Comparison of ENCODE assay signal across 8 cellular contexts in the genomic region with DNA sequence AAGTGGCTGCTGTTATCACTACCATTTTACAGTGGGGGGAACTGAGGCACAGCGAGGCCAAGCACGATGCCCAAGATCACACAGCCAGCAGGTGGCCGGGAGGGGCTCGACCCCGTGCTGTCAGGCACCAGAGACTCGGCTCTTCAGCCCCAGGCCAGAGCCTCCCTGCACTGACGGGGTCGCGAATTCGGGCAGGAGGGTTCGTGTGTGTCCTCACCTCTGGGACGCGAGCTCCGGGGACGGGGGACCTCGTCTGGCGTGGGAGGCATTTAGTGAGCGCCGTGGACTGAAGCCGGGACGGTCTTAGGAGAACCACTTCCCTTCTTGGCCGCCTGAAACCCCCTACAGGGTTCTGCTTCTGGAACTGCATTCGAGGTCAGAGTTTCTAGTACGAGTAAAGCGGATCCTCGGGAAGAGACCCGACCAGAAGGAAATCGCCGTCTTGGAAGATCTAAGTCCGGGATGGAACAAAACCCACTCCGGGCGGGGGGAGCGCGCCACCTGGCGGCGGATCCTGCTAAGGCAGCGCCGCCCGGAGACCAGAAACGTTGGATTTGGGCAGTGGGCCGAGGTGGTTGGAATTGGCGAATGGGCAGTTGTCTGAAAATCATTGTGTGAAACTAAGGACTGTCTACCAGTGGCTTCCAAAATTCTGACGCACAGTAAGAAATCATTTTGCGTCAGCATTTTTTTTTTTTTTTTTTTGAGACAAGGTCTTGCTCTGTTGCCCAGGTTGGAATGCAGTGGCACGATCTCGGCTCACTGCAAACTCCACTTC. TPM values are rescaled to one million over a fixed set of nuclear protein-coding genes. Genes with fewer than 3 reads are reported as not detected.
A peak's percentile ranks its signal among the peaks of the same experiment; 100 is the strongest.
DNase-seq lines count a peak whose midpoint lies in the region; ATAC-seq and TF ChIP-seq lines count a peak whose summit lies in the region.

No MANE protein-coding gene starts in this region.

- DNase-seq in Daoy (ENCODE audit: low read depth) (peak; percentile 84), LoVo (ENCODE audit: low spot score) (peak; percentile 76), SW480 (ENCODE audit: low spot score) (peak; percentile 56), cardiac septum (ENCODE audit: low spot score) (peak; percentile 91), ovary (peak; percentile 73 to 89 (median 86)), type B pancreatic cell (ENCODE audit: extremely low spot score, unreplicated experiment) (peak; percentile 89)
- DNase-seq in activated naive CD8-positive, alpha-beta T cell treated with anti-CD3 and anti-CD28 coated beads, Interleukin-2, amount 50 U/mL, for 16 hours (ENCODE audit: low read depth, low spot score), result peak; percentile 28

- intact Hi-C loops in cardiac septum (cut with DNase I), result loop anchor here (1.0 kb wide), 1 partner anchor 22 kb away; no protein-coding TSS in a partner anchor
- intact Hi-C loops in ovary (cut with DNase I), result no loop called here

- TF ChIP-seq POLR2A in ovary (IDR thresholded peaks at IDR 0.05), result no peak

- no peaks in the 10 kb centered on the region for H3K36me3 ChIP-seq in ovary

- peak; percentile 83 to 95 (median 88) for TF ChIP-seq CTCF in ovary (IDR thresholded peaks at IDR 0.05)
- TF ChIP-seq CTCF in type B pancreatic cell (conservative IDR thresholded peaks at IDR 0.05), result peak; percentile 98

- peak overlapping the region; percentile 43 for H3K4me3 ChIP-seq in ovary

- no peaks in the 10 kb centered on the region for H3K9me3 ChIP-seq in ovary

- H3K27me3 Mint-ChIP-seq in type B pancreatic cell, result peaks cover 7% of the 10 kb centered on the region

- no peak overlapping the region for H3K27ac Mint-ChIP-seq in type B pancreatic cell

- no peaks in the 10 kb centered on the region for H3K27me3 ChIP-seq in ovary

- no peak for ATAC-seq in HG03342 (IDR thresholded peaks at IDR 0.05; ENCODE audit: unreplicated experiment)

- no peak for TF ChIP-seq EP300 in ovary (IDR thresholded peaks at IDR 0.05)

- peaks cover 12% of the 10 kb centered on the region for H3K36me3 Mint-ChIP-seq in type B pancreatic cell

- H3K9me3 Mint-ChIP-seq in type B pancreatic cell, result peaks cover 7% of the 10 kb centered on the region

- H3K4me1 Mint-ChIP-seq in type B pancreatic cell (ENCODE audit: unreplicated experiment), result no peaks in the 10 kb centered on the region

- no peak overlapping the region for H3K27ac ChIP-seq in ovary

- no peaks in the 10 kb centered on the region for H3K4me1 ChIP-seq in ovary (ENCODE audit: insufficient read depth)

- 3 to 4% (median 3%) methylated on average over 40 to 46 of the region's 46 CpGs for WGBS in ovary, 3 donors

- peak overlapping the region; percentile 87 for H3K4me3 Mint-ChIP-seq in type B pancreatic cell

RNA-seq across cellular contexts. Expression of a gene that starts 21.2 kb away (rescaled TPM):
- 0.54 and 1.2 TPM in 2 replicates for total RNA-seq in Daoy (2014; rRNA removed; shearing (Covaris generic))
- total RNA-seq in cardiac septum (0.35 TPM), ovary (under 1 TPM in 5 of 7 donors, not detected in 2; 0.20 to 0.71 (median 0.67) TPM), type B pancreatic cell (ENCODE audit: low replicate concordance) (1.5 and 7.4 TPM in 2 replicates)
- polyA plus RNA-seq in ovary, result 1 to 10 TPM in 1 of 2 donors, under 1 TPM in 1; 0.19 to 1.1 TPM

RNA-seq across cellular contexts. Expression of a gene that starts 34.2 kb away (rescaled TPM):
- 36.2 and 54.6 TPM in 2 replicates for total RNA-seq in Daoy (2014; rRNA removed; shearing (Covaris generic))
- total RNA-seq in cardiac septum, result 47.3 TPM
- 100 to 1,000 TPM in 5 of 7 donors, 10 to 100 TPM in 2; 23.2 to 148 (median 120) TPM for total RNA-seq in ovary
- polyA plus RNA-seq in ovary, result 100 to 1,000 TPM in 1 of 2 donors, 10 to 100 TPM in 1; 92.5 to 163 TPM
- total RNA-seq in type B pancreatic cell (ENCODE audit: low replicate concordance), result 3.8 and 47.8 TPM in 2 replicates

RNA-seq across cellular contexts. Expression of a gene that starts 35.4 kb away (rescaled TPM):
- 13.2 and 14.2 TPM in 2 replicates for total RNA-seq in Daoy (2014; rRNA removed; shearing (Covaris generic))
- total RNA-seq in cardiac septum, result 26.1 TPM
- 10 to 100 TPM; 10.0 to 36.0 (median 24.9) TPM for total RNA-seq in ovary
- polyA plus RNA-seq in ovary, result 10 to 100 TPM; 20.8 to 48.0 TPM
- 21.9 and 50.4 TPM in 2 replicates for total RNA-seq in type B pancreatic cell (ENCODE audit: low replicate concordance)

Comparison
In these comparisons a context has a peak if more than half of its experiments do, and no peak if none do; other contexts are left out.
1. DNase-seq: peak in every context shown above with its lines; median percentile 91 in cardiac septum; 89 in type B pancreatic cell; 86 in ovary; 84 in Daoy; 76 in LoVo; 56 in SW480; 28 in activated naive CD8-positive, alpha-beta T cell treated with anti-CD3 and anti-CD28 coated beads, Interleukin-2, amount 50 U/mL, for 16 hours.